In the genomic region with DNA sequence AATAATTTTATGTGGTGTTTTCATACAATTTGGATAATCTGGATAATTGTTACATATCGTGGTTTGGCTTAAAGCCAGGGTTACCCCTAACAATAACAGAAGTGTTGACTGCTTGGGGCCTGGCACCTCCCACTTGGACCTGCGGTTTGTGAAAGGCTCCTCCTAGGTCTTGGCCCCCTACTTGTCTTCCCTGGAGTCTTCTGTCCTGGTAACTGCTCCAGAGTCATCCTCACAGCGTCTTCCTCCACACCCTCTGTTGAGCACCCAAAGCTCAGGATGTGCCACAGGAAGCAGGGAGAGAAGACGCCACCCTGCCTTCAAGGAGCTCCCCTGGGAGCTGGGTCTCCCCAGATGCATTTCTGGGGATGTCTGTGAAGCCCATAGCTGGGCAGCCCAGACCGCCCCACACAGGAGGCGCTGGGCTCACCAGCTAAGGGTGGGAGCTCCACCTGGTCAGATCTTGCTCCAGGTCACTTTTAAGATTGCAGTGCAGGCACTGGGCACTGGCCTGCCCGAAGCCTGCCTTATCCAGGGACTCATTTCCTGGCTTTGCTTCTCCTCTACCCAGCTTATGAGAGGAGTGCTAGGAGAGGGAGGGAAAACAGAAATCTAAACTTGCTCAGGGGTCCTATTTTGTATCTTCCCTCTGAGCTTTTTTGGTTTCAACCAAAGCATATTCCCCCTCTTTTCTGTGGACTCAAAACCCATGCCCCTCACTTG, we compare ENCODE assay signal across 2 cellular contexts.
TF ChIP-seq lines count a peak whose summit lies in the region.

No MANE protein-coding gene starts in this region.

TF ChIP-seq in IMR-90, 13 proteins besides CTCF, POLR2A, EP300 and RAD21:
- TF ChIP-seq BHLHE40 (IDR thresholded peaks at IDR 0.05; ENCODE audit: low read depth, low read length) = no peak
- TF ChIP-seq NFE2L2 (IDR thresholded peaks at IDR 0.05; ENCODE audit: low read depth, low read length) = no peak
- no peak for TF ChIP-seq SMC3 (IDR thresholded peaks at IDR 0.05; ENCODE audit: low read depth, low read length)

TF ChIP-seq in HepG2, 621 proteins besides CTCF, POLR2A, EP300 and RAD21:
- no peak for TF ChIP-seq BORCS8-MEF2B (CRISPR knock-in tag; IDR thresholded peaks at IDR 0.05)
- TF ChIP-seq, protein P1, sequence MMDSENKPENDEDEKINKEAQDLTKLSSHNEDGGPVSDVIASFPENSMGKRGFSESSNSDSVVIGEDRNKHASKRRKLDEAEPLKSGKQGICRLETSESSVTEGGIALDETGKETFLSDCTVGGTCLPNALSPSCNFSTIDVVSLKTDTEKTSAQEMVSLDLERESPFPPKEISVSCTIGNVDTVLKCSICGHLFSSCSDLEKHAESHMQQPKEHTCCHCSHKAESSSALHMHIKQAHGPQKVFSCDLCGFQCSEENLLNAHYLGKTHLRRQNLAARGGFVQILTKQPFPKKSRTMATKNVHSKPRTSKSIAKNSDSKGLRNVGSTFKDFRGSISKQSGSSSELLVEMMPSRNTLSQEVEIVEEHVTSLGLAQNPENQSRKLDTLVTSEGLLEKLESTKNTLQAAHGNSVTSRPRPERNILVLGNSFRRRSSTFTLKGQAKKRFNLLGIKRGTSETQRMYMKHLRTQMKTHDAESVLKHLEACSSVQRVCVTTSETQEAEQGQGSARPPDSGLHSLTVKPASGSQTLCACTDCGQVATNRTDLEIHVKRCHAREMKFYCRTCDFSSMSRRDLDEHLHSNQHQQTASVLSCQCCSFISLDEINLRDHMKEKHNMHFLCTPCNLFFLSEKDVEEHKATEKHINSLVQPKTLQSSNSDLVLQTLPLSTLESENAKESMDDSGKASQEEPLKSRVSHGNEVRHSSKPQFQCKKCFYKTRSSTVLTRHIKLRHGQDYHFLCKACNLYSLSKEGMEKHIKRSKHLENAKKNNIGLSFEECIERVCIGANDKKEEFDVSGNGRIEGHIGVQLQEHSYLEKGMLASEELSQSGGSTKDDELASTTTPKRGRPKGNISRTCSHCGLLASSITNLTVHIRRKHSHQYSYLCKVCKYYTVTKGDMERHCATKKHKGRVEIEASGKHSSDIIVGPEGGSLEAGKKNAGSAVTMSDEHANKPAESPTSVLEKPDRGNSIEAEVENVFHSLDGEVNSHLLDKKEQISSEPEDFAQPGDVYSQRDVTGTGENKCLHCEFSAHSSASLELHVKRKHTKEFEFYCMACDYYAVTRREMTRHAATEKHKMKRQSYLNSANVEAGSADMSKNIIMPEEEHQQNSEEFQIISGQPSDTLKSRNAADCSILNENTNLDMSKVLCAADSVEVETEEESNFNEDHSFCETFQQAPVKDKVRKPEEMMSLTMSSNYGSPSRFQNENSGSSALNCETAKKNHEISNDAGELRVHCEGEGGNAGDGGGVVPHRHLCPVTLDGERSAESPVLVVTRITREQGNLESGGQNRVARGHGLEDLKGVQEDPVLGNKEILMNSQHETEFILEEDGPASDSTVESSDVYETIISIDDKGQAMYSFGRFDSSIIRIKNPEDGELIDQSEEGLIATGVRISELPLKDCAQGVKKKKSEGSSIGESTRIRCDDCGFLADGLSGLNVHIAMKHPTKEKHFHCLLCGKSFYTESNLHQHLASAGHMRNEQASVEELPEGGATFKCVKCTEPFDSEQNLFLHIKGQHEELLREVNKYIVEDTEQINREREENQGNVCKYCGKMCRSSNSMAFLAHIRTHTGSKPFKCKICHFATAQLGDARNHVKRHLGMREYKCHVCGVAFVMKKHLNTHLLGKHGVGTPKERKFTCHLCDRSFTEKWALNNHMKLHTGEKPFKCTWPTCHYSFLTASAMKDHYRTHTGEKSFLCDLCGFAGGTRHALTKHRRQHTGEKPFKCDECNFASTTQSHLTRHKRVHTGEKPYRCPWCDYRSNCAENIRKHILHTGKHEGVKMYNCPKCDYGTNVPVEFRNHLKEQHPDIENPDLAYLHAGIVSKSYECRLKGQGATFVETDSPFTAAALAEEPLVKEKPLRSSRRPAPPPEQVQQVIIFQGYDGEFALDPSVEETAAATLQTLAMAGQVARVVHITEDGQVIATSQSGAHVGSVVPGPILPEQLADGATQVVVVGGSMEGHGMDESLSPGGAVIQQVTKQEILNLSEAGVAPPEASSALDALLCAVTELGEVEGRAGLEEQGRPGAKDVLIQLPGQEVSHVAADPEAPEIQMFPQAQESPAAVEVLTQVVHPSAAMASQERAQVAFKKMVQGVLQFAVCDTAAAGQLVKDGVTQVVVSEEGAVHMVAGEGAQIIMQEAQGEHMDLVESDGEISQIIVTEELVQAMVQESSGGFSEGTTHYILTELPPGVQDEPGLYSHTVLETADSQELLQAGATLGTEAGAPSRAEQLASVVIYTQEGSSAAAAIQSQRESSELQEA (CRISPR knock-in tag; IDR thresholded peaks at IDR 0.05; ENCODE audit: not compliant biosample characterization) = no peak
- no peak for TF ChIP-seq ETV5 (CRISPR knock-in tag; IDR thresholded peaks at IDR 0.05; ENCODE audit: borderline replicate concordance)
- no peak for TF ChIP-seq KLF6 (CRISPR knock-in tag; IDR thresholded peaks at IDR 0.05)
- TF ChIP-seq SNAI1 (CRISPR knock-in tag; IDR thresholded peaks at IDR 0.05; ENCODE audit: borderline replicate concordance) = no peak
- no peak for TF ChIP-seq ZBTB20 (CRISPR knock-in tag; IDR thresholded peaks at IDR 0.05; ENCODE audit: borderline replicate concordance, low read depth)
- TF ChIP-seq ZSCAN22 (CRISPR knock-in tag; IDR thresholded peaks at IDR 0.05) = no peak
- no peak for TF ChIP-seq ZNF766 (CRISPR knock-in tag; IDR thresholded peaks at IDR 0.05; ENCODE audit: borderline replicate concordance)
- TF ChIP-seq HOXD1 (CRISPR knock-in tag; IDR thresholded peaks at IDR 0.05) = no peak
- no peak for TF ChIP-seq MXD4 (CRISPR knock-in tag; IDR thresholded peaks at IDR 0.05)
- no peak for TF ChIP-seq NAIF1 (CRISPR knock-in tag; IDR thresholded peaks at IDR 0.05; ENCODE audit: borderline replicate concordance)
- TF ChIP-seq, protein P2, sequence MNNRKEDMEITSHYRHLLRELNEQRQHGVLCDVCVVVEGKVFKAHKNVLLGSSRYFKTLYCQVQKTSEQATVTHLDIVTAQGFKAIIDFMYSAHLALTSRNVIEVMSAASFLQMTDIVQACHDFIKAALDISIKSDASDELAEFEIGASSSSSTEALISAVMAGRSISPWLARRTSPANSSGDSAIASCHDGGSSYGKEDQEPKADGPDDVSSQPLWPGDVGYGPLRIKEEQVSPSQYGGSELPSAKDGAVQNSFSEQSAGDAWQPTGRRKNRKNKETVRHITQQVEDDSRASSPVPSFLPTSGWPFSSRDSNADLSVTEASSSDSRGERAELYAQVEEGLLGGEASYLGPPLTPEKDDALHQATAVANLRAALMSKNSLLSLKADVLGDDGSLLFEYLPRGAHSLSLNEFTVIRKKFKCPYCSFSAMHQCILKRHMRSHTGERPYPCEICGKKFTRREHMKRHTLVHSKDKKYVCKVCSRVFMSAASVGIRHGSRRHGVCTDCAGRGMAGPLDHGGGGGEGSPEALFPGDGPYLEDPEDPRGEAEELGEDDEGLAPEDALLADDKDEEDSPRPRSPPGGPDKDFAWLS (CRISPR knock-in tag; IDR thresholded peaks at IDR 0.05; ENCODE audit: borderline replicate concordance) = no peak
- no peak for TF ChIP-seq CERS6 (CRISPR knock-in tag; IDR thresholded peaks at IDR 0.05)
- TF ChIP-seq GMEB2 (CRISPR knock-in tag; IDR thresholded peaks at IDR 0.05; ENCODE audit: low read depth) = no peak
- no peak for TF ChIP-seq GLI4 (CRISPR knock-in tag; IDR thresholded peaks at IDR 0.05; ENCODE audit: borderline replicate concordance)
